14 cellular contexts compared by ENCODE assay signal in genomic region chrX:119481218-119481875, GRCh38. TPM values are rescaled to one million over a fixed set of nuclear protein-coding genes. Genes with fewer than 3 reads are reported as not detected.
DNase-seq lines count a peak whose midpoint lies in the region; ATAC-seq and TF ChIP-seq lines count a peak whose summit lies in the region.
"Had no signal": no experiment of that assay in that cellular context is flagged by ENCODE, and none has a peak within 500 bp of the region (broad histone marks: within the 10 kb centered on the region; RNA-seq: fewer than 3 reads in every experiment).

No MANE protein-coding gene starts in this region.

- H3K9me3 ChIP-seq in esophagus squamous epithelium (no peaks in the 10 kb centered on the region), right lobe of liver (no peaks in the 10 kb centered on the region)

- no peaks in the 10 kb centered on the region for H3K27me3 ChIP-seq in esophagus squamous epithelium
- no peaks in the 10 kb centered on the region for H3K27me3 ChIP-seq in right lobe of liver

- peak; percentile 74 for ATAC-seq in Right ventricle myocardium inferior
- peak; percentile 71 to 77 (median 74) for ATAC-seq in right lobe of liver
- ATAC-seq in HG03565 (IDR thresholded peaks at IDR 0.05; ENCODE audit: unreplicated experiment): no peak
- ATAC-seq: CD8-positive, alpha-beta T cell had no signal

- intact Hi-C loops in Right ventricle myocardium inferior (cut with DNase I) (no loop called here), cardiac septum (cut with DNase I) (no loop called here), esophagus squamous epithelium (cut with DNase I) (no loop called here), right lobe of liver (cut with DNase I) (no loop called here)

- whole genome bisulfite sequencing in esophagus squamous epithelium, 2 donors: 56 to 65% methylated on average over 1 to 6 of the region's 6 CpGs
- 39% methylated on average over 3 of the region's 6 CpGs for WGBS in right lobe of liver (ENCODE audit: insufficient coverage, low coverage, low lambda C conversion rate, missing lambda C conversion rate)

- H3K27ac ChIP-seq in esophagus squamous epithelium (peak overlapping the region; percentile 28 to 83 (median 76)), right lobe of liver (no peak overlapping the region)

- TF ChIP-seq POLR2A in esophagus squamous epithelium (IDR thresholded peaks at IDR 0.05) (no peak), right lobe of liver (IDR thresholded peaks at IDR 0.05) (no peak)

- H3K4me1 ChIP-seq in esophagus squamous epithelium (peaks cover 0 to 63% (median 9%) of the 10 kb centered on the region in 3 donors), right lobe of liver (peaks cover 0 to 25% (median 4%) of the 10 kb centered on the region in 4 donors)

- H3K36me3 ChIP-seq in esophagus squamous epithelium (no peaks in the 10 kb centered on the region), right lobe of liver (no peaks in the 10 kb centered on the region)

- DNase-seq in Right ventricle myocardium inferior (ENCODE audit: missing footprints): peak; percentile 42
- DNase-seq in cardiac septum (ENCODE audit: low spot score): no peak
- no peak for DNase-seq in esophagus squamous epithelium (lab: John Stamatoyannopoulos, UW)
- peak; percentile 68 to 79 (median 72) for DNase-seq in right lobe of liver
- DNase-seq in central memory CD4-positive, alpha-beta T cell: no peak
- DNase-seq in SHP77 (lab: John Stamatoyannopoulos, UW): no peak
- no peak for DNase-seq in LoVo (ENCODE audit: low spot score)
- DNase-seq: activated CD4-positive, alpha-beta T cell treated with anti-CD3 and anti-CD28 coated beads, Interleukin-2, amount 10 ng/mL, durations not matched to agents 24 days and 14 days; activated CD8-positive, alpha-beta memory T cell treated with anti-CD3 and anti-CD28 coated beads, Interleukin-2, amount 50 U/mL, for 48 hours; activated naive CD4-positive, alpha-beta T cell treated with anti-CD3 and anti-CD28 coated beads, Interleukin-2, amount 10 ng/mL, durations not matched to agents 7 days and 5 days; CD8-positive, alpha-beta T cell; mesendoderm; MV-4-11 had no signal

- no peak for TF ChIP-seq CTCF in esophagus squamous epithelium (IDR thresholded peaks at IDR 0.05)
- no peak for TF ChIP-seq CTCF in right lobe of liver (IDR thresholded peaks at IDR 0.05)

- H3K4me3 ChIP-seq in esophagus squamous epithelium (no peak overlapping the region), right lobe of liver (no peak overlapping the region)

RNA-seq across cellular contexts. Expression of gene SLC25A5, which starts 13.1 kb away (rescaled TPM):
- total RNA-seq in Right ventricle myocardium inferior: 168 TPM
- 251 TPM for total RNA-seq in cardiac septum
- 100 to 1,000 TPM; 427 to 606 (median 480) TPM for total RNA-seq in esophagus squamous epithelium
- 100 to 1,000 TPM; 168 to 296 (median 223) TPM for total RNA-seq in right lobe of liver

Comparison
In these comparisons a context has a peak if more than half of its experiments do, and no peak if none do; other contexts are left out.
1. DNase-seq: peak in Right ventricle myocardium inferior (single experiment) and right lobe of liver (3 of 3); none in cardiac septum (single experiment), esophagus squamous epithelium (single experiment), central memory CD4-positive, alpha-beta T cell (single experiment), SHP77 (0 of 2) and LoVo (single experiment).
2. H3K27ac ChIP-seq: peak in esophagus squamous epithelium (4 of 4); none in right lobe of liver (0 of 3).